Comparison of ENCODE assay signal across 8 cellular contexts in the genomic region with DNA sequence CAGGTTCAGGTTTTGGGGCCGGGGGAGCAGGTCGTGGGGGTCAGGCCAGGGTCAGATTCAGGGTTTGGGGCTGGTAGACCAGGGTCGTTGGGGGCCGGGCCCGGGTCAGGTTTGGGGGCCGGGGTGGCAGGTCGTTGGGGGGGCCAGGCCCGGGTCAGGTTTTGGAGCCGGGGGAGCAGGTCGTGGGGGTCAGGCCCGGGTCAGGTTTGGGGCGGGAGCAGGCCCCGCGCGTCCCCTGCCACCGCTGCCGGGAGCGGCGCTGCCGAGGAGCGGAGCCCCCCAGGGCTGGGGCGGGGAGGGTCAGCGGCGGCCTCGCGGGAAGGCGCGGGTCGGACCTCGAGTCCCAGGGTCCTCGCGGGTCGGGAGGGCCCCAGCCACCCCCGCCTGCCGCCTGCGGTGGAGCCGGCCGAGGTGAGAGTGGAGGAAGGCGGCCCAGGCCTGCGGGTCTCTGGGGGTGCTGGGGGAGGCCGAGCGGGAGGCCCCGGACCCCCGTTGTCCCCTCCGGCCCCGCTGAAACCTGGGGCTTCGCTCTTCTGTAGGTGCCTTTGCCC. TPM values are rescaled to one million over a fixed set of nuclear protein-coding genes. Genes with fewer than 3 reads are reported as not detected.
DNase-seq lines count a peak whose midpoint lies in the region; ATAC-seq and TF ChIP-seq lines count a peak whose summit lies in the region.

No MANE protein-coding gene starts in this region.

- no peak for ATAC-seq in HG02642 (IDR thresholded peaks at IDR 0.05; ENCODE audit: poor library complexity, unreplicated experiment)

- H2BK120ac ChIP-seq in trophoblast cell (ENCODE audit: insufficient read depth, low read length, poor library complexity): peak overlapping the region; percentile 66

- no CpG with 5 or more reads among the region's 47 CpGs for WGBS in trophoblast cell (ENCODE audit: extremely low coverage, insufficient coverage, insufficient read length)

- H3K4me2 ChIP-seq in trophoblast cell (ENCODE audit: low read length): peak overlapping the region; percentile 57

- DNase-seq in SK-N-MC (ENCODE audit: low read depth, low spot score): no peak
- DNase-seq in fibroblast of pulmonary artery (ENCODE audit: low read depth): no peak
- DNase-seq in trophoblast cell: peak in 1 of 2 donors; percentile 14
- no peak for DNase-seq in retina
- no peak for DNase-seq in D341Med (ENCODE audit: low spot score)
- DNase-seq in globus pallidus (ENCODE audit: low spot score): no peak

- H3K4me1 ChIP-seq in ES-I3 (ENCODE audit: insufficient read depth, low read length) (peaks cover 13% of the 10 kb centered on the region; the same call in 1 of the 2 replicates), trophoblast cell (ENCODE audit: control insufficient read depth in 1 of 2, insufficient read depth in 2 of 2, low read length in 2 of 2) (peaks cover 41 to 45% of the 10 kb centered on the region in 2 experiments)

- H2AFZ ChIP-seq in trophoblast cell (ENCODE audit: insufficient read depth, low read length, poor library complexity): peak overlapping the region; percentile 41

- peaks cover 18% of the 10 kb centered on the region for H3K79me2 ChIP-seq in trophoblast cell (ENCODE audit: control insufficient read depth, insufficient read depth, low read length, poor library complexity)

- H3K9ac ChIP-seq in ES-I3 (ENCODE audit: low read depth, low read length) (peak overlapping the region; percentile 68), SK-N-MC (ENCODE audit: insufficient read length) (peak overlapping the region; percentile 88), trophoblast cell (ENCODE audit: low read length) (peak overlapping the region; percentile 73)

- H2BK12ac ChIP-seq in trophoblast cell (ENCODE audit: low read length): no peak overlapping the region

- H3K79me1 ChIP-seq in trophoblast cell (ENCODE audit: low read length): peaks cover 25% of the 10 kb centered on the region

- H2AK5ac ChIP-seq in trophoblast cell (ENCODE audit: low read length): peak overlapping the region; percentile 55

- H3K27ac ChIP-seq in SK-N-MC (no peak overlapping the region), trophoblast cell (ENCODE audit: low read depth, low read length) (no peak overlapping the region)

- peak overlapping the region; percentile 81 for H3K4me3 ChIP-seq in SK-N-MC
- H3K4me3 ChIP-seq in fibroblast of pulmonary artery (replicated peaks; ENCODE audit: low read depth, low read length): peak overlapping the region; percentile 69
- peak overlapping the region; percentile 84 for H3K4me3 ChIP-seq in trophoblast cell (ENCODE audit: low read depth, low read length)

- peak overlapping the region; percentile 92 for H3K18ac ChIP-seq in trophoblast cell (ENCODE audit: low read length)

- H4K8ac ChIP-seq in trophoblast cell (ENCODE audit: low read depth, low read length): peak overlapping the region; percentile 86

- H4K91ac ChIP-seq in trophoblast cell (ENCODE audit: low read depth, low read length): peak overlapping the region; percentile 74

- TF ChIP-seq CTCF in fibroblast of pulmonary artery (IDR thresholded peaks at IDR 0.05; ENCODE audit: low read length, missing control alignments): no peak

- no peaks in the 10 kb centered on the region for H3K27me3 ChIP-seq in trophoblast cell (ENCODE audit: insufficient read depth, low read length)

- H3K23ac ChIP-seq in trophoblast cell (ENCODE audit: low read length): no peak overlapping the region

- H3K9me3 ChIP-seq in ES-I3 (ENCODE audit: control insufficient read depth, insufficient read depth, low read length) (no peaks in the 10 kb centered on the region), SK-N-MC (ENCODE audit: low read depth, low read length) (no peaks in the 10 kb centered on the region), trophoblast cell (ENCODE audit: insufficient read depth, low read depth, low read length) (no peaks in the 10 kb centered on the region)

- H3K4ac ChIP-seq in trophoblast cell (ENCODE audit: low read depth, low read length): peak overlapping the region; percentile 88

- H3K36me3 ChIP-seq in ES-I3 (ENCODE audit: insufficient read depth, low read length) (no peaks in the 10 kb centered on the region; the same call in 1 of the 2 replicates), SK-N-MC (ENCODE audit: insufficient read depth, low read length) (no peaks in the 10 kb centered on the region; the same call in 1 of the 2 replicates), trophoblast cell (ENCODE audit: control insufficient read depth in 1 of 2, insufficient read depth in 2 of 2, low read length in 2 of 2) (peaks cover 0 to 5% of the 10 kb centered on the region in 2 experiments)

- peak overlapping the region; percentile 52 for H4K12ac ChIP-seq in trophoblast cell (ENCODE audit: low read depth, low read length)

- H2BK5ac ChIP-seq in trophoblast cell (ENCODE audit: low read depth, low read length, poor library complexity): peak overlapping the region; percentile 27

- H3K14ac ChIP-seq in trophoblast cell (ENCODE audit: low read length): peak overlapping the region; percentile 89

RNA-seq across cellular contexts. Expression of a gene that starts 0.5 kb away (rescaled TPM):
- 43.0 and 44.0 TPM in 2 replicates for polyA plus RNA-seq in trophoblast cell (2013)

RNA-seq across cellular contexts. Expression of a gene that starts 14.6 kb away (rescaled TPM):
- polyA plus RNA-seq in trophoblast cell (2013): 13.6 and 13.8 TPM in 2 replicates

RNA-seq across cellular contexts. Expression of a gene that starts 15.7 kb away (rescaled TPM):
- polyA plus RNA-seq in trophoblast cell (2013): 4.0 TPM in 2 replicates

RNA-seq across cellular contexts. Expression of a gene that starts 58.6 kb away (rescaled TPM):
- polyA plus RNA-seq in trophoblast cell (2013): 9.8 and 10.1 TPM in 2 replicates
